ENCODE assay signal across 14 cellular contexts in the genomic region with DNA sequence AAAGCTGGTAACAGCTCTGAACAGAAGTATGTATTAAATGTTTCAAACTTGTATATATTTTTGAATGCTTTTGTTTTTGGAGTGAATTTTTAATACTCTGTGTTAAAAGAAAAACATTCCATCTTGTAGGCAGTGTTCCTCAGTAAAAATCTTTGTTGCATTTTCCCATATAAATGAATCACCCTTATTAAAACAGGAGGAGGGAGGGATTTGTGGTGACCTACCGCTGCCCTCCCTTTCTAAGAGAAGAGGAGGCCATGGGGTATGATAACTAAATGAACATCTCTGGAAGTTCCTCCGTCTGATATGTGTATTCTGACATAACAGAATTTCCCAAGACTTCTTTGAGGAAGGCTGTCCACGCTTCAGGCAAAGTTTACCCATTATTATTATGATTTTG. TPM values are rescaled to one million over a fixed set of nuclear protein-coding genes. Genes with fewer than 3 reads are reported as not detected.
DNase-seq lines count a peak whose midpoint lies in the region; ATAC-seq and TF ChIP-seq lines count a peak whose summit lies in the region.
"Had no signal": no experiment of that assay in that cellular context is flagged by ENCODE, and none has a peak within 500 bp of the region (broad histone marks: within the 10 kb centered on the region; RNA-seq: fewer than 3 reads in every experiment).

No MANE protein-coding gene starts in this region.

- H3K79me2 ChIP-seq in PC-3 (ENCODE audit: low read length): no peaks in the 10 kb centered on the region

- H3K4me3 Mint-ChIP-seq in chondrocyte (ENCODE audit: unreplicated experiment): no peak overlapping the region
- H3K4me3 Mint-ChIP-seq: CD8-positive, alpha-beta memory T cell; H9 had no signal

- H3K9me3 ChIP-seq in PC-3 (ENCODE audit: low read length): no peaks in the 10 kb centered on the region
- H3K9me3 ChIP-seq: BLaER1, Caco-2 had no signal

- POLR2A ChIA-PET in PC-3 (lab: Charles Lee; ENCODE audit: unreplicated experiment): no interaction called here

- no peak overlapping the region for H3K4me2 ChIP-seq in PC-3 (ENCODE audit: low read length)
- H3K4me2 ChIP-seq: BLaER1 had no signal

- intact Hi-C loops in PC-3 (cut with micrococcal nuclease): loop anchor here (2.0 to 10.0 kb wide), 2 partner anchors 178 to 280 kb away; a partner anchor contains a TSS

- no peaks in the 10 kb centered on the region for H3K36me3 Mint-ChIP-seq in chondrocyte (ENCODE audit: low read depth)

- peak; percentile 70 for ATAC-seq in PC-3
- ATAC-seq: GM12878 had no signal

- TF ChIP-seq CTCF in PC-3 (conservative IDR thresholded peaks at IDR 0.05; ENCODE audit: low read depth, low read length) (no peak), chondrocyte (IDR thresholded peaks at IDR 0.05) (no peak)

- H3K27ac ChIP-seq in PC-3 (ENCODE audit: low read length): no peak overlapping the region
- H3K27ac ChIP-seq: BLaER1 had no signal

- CTCF ChIA-PET in PC-3 (lab: Charles Lee): no interaction called here

- H3K9me2 ChIP-seq in PC-3 (replicated peaks; ENCODE audit: low read length): no peaks in the 10 kb centered on the region

- H3F3A ChIP-seq in PC-3 (ENCODE audit: low read length, unreplicated experiment): no peaks in the 10 kb centered on the region

- H3K4me1 ChIP-seq in PC-3 (ENCODE audit: insufficient read depth, low read length): peaks cover 4% of the 10 kb centered on the region; the same call in 1 of the 2 replicates
- H3K4me1 ChIP-seq: BLaER1, Caco-2 had no signal

- no peak overlapping the region for H3K4me3 ChIP-seq in PC-3 (ENCODE audit: low read length)
- H3K4me3 ChIP-seq: BLaER1, GM12878 had no signal

- peak; percentile 69 for DNase-seq in EH (ENCODE audit: low read depth)
- DNase-seq in PC-3: peak; percentile 12
- no peak for DNase-seq in chondrocyte (ENCODE audit: low spot score)
- DNase-seq in stromal cell of bone marrow (ENCODE audit: low read depth): peak; percentile 6
- DNase-seq in activated T-cell treated with anti-CD3 and anti-CD28 coated beads, Interleukin-2, amount 50 U/mL, for 48 hours: no peak
- no peak for DNase-seq in NCI-H1048 (lab: John Stamatoyannopoulos, UW)
- DNase-seq in DMS 273 treated with DMSO at 0.1 percent for 48 hours (lab: John Stamatoyannopoulos, UW): no peak
- DNase-seq: Caco-2; CD8-positive, alpha-beta memory T cell; DMS53; GOT3; H9 had no signal

- no peaks in the 10 kb centered on the region for H3K9me3 Mint-ChIP-seq in chondrocyte (ENCODE audit: low read depth)
- H3K9me3 Mint-ChIP-seq: CD8-positive, alpha-beta memory T cell; H9 had no signal

- no peaks in the 10 kb centered on the region for H3K36me3 ChIP-seq in PC-3 (ENCODE audit: low read depth, low read length)

- H3K27me3 Mint-ChIP-seq in chondrocyte (ENCODE audit: low read depth): no peaks in the 10 kb centered on the region
- H3K27me3 Mint-ChIP-seq: CD8-positive, alpha-beta memory T cell had no signal

- H3K27ac Mint-ChIP-seq in chondrocyte (ENCODE audit: unreplicated experiment): peak overlapping the region; percentile 43
- H3K27ac Mint-ChIP-seq: H9 had no signal

- H3K27me3 ChIP-seq in PC-3 (ENCODE audit: low read length): no peaks in the 10 kb centered on the region
- H3K27me3 ChIP-seq: BLaER1 had no signal

- H3K9ac ChIP-seq in PC-3 (ENCODE audit: low read length): no peak overlapping the region
- H3K9ac ChIP-seq: BLaER1 had no signal

- no peak overlapping the region for H2AFZ ChIP-seq in PC-3 (ENCODE audit: low read length)

- H4K20me1 ChIP-seq in PC-3 (ENCODE audit: low read length): no peaks in the 10 kb centered on the region
- H4K20me1 ChIP-seq: BLaER1 had no signal

- BruUV-seq in PC-3 (replicated peaks; lab: Mats Ljungman, UMichigan): no TSS peak

- H3K4me1 Mint-ChIP-seq in chondrocyte (ENCODE audit: low read depth): peaks cover 25% of the 10 kb centered on the region
- H3K4me1 Mint-ChIP-seq: CD8-positive, alpha-beta memory T cell had no signal

RNA-seq across cellular contexts. Expression of a gene that starts 53.4 kb away (rescaled TPM):
- total RNA-seq in PC-3 (2014; rRNA removed) (14.6 and 15.1 TPM in 2 replicates), chondrocyte (20.6 to 22.7 TPM (median 22.0 TPM) in 3 replicates)

Comparison
In these comparisons a context has a peak if more than half of its experiments do, and no peak if none do; other contexts are left out.
1. DNase-seq: peak in EH (single experiment), PC-3 (single experiment) and stromal cell of bone marrow (single experiment); none in chondrocyte (single experiment), activated T-cell treated with anti-CD3 and anti-CD28 coated beads, Interleukin-2, amount 50 U/mL, for 48 hours (0 of 2), NCI-H1048 (single experiment) and DMS 273 treated with DMSO at 0.1 percent for 48 hours (single experiment).